In genomic region chr4:165208322-165208652, GRCh38 we compare ENCODE assay signal across 8 cellular contexts. TPM values are rescaled to one million over a fixed set of nuclear protein-coding genes. Genes with fewer than 3 reads are reported as not detected.
DNase-seq lines count a peak whose midpoint lies in the region; ATAC-seq, FAIRE-seq and TF ChIP-seq lines count a peak whose summit lies in the region.

No MANE protein-coding gene starts in this region.

- H3K79me2 ChIP-seq in Karpas-422 (ENCODE audit: low read length): peaks cover 66% of the 10 kb centered on the region

- H3K27ac ChIP-seq in Karpas-422 (ENCODE audit: low read length): peak overlapping the region; percentile 3; the same call in 1 of the 2 replicates
- H3K27ac ChIP-seq in naive thymus-derived CD4-positive, alpha-beta T cell (ENCODE audit: low read depth, low read length): peak overlapping the region; percentile 65

- H3K9me3 ChIP-seq in Karpas-422 (ENCODE audit: low read length): no peaks in the 10 kb centered on the region
- no peaks in the 10 kb centered on the region for H3K9me3 ChIP-seq in naive thymus-derived CD4-positive, alpha-beta T cell (ENCODE audit: control insufficient read depth in 2 of 3, low read length in 3 of 3)

- no peak for FAIRE-seq in RCC 7860 (lab: Jason Lieb, UNC)

- peaks cover 21% of the 10 kb centered on the region for H4K20me1 ChIP-seq in Karpas-422 (ENCODE audit: insufficient read depth, low read depth, low read length)

- H3K27me3 ChIP-seq in BJ (ENCODE audit: control insufficient read depth, insufficient read depth, low read length) (no peaks in the 10 kb centered on the region), Karpas-422 (ENCODE audit: low read length) (no peaks in the 10 kb centered on the region)
- no peaks in the 10 kb centered on the region for H3K27me3 ChIP-seq in naive thymus-derived CD4-positive, alpha-beta T cell (ENCODE audit: control insufficient read depth in 2 of 2, insufficient read depth in 2 of 2, low read length in 2 of 2)

- intact Hi-C loops in naive thymus-derived CD4-positive, alpha-beta T cell (cut with micrococcal nuclease): loop anchor here (1.0 to 5.0 kb wide), 3 partner anchors 48 to 134 kb away; no protein-coding TSS in a partner anchor

- H3K36me3 ChIP-seq in BJ (ENCODE audit: control insufficient read depth, insufficient read depth, low read length) (no peaks in the 10 kb centered on the region), Karpas-422 (ENCODE audit: insufficient read depth, low read length) (no peaks in the 10 kb centered on the region)
- H3K36me3 ChIP-seq in naive thymus-derived CD4-positive, alpha-beta T cell (ENCODE audit: control insufficient read depth in 2 of 3, insufficient read depth in 3 of 3, low read length in 3 of 3): no peaks in the 10 kb centered on the region

- POLR2A ChIA-PET in BJ (lab: Charles Lee): no interaction called here
- POLR2A ChIA-PET in naive thymus-derived CD4-positive, alpha-beta T cell (lab: Charles Lee): interaction anchor here (0.6 to 1.4 kb wide), 4 partner anchors 14 to 125 kb away, joined by 3 to 5 read pairs (median 4); partner anchors contain the start of gene MSMO1

- peaks cover 63% of the 10 kb centered on the region for H3K4me1 ChIP-seq in Karpas-422 (ENCODE audit: low read length)
- H3K4me1 ChIP-seq in naive thymus-derived CD4-positive, alpha-beta T cell (ENCODE audit: control insufficient read depth in 2 of 2, insufficient read depth in 2 of 2, low read length in 2 of 2): peaks cover 0 to 33% of the 10 kb centered on the region in 2 donors

- peak overlapping the region; percentile 86 to 98 (median 96) for H3K4me3 Mint-ChIP-seq in naive thymus-derived CD4-positive, alpha-beta T cell

- CTCF ChIA-PET in BJ (lab: Yijun Ruan, JAX): interaction anchor here (0.7 to 2.3 kb wide), 2 partner anchors 77 to 175 kb away, joined by 3 to 5 read pairs; no protein-coding TSS in a partner anchor
- CTCF ChIA-PET in naive thymus-derived CD4-positive, alpha-beta T cell (lab: Charles Lee): no interaction called here

- peak overlapping the region; percentile 66 for H3K4me3 ChIP-seq in BJ (ENCODE audit: low read depth, low read length)
- H3K4me3 ChIP-seq in Karpas-422 (ENCODE audit: low read length): peak overlapping the region; percentile 77
- peak overlapping the region; percentile 89 for H3K4me3 ChIP-seq in naive thymus-derived CD4-positive, alpha-beta T cell (ENCODE audit: low read length)

- no peak for ATAC-seq in naive thymus-derived CD4-positive, alpha-beta T cell

- peaks cover 0 to under 1% (median 0%) of the 10 kb centered on the region in 11 donors for H3K9me3 Mint-ChIP-seq in naive thymus-derived CD4-positive, alpha-beta T cell

- peak overlapping the region; percentile 89 for H3K4me2 ChIP-seq in Karpas-422 (ENCODE audit: low read depth, low read length, poor library complexity, severe bottlenecking)

- peaks cover 51 to 82% (median 80%) of the 10 kb centered on the region in 7 donors for H3K4me1 Mint-ChIP-seq in naive thymus-derived CD4-positive, alpha-beta T cell

- H3K27me3 Mint-ChIP-seq in naive thymus-derived CD4-positive, alpha-beta T cell: no peaks in the 10 kb centered on the region

- peaks cover 0 to 21% (median 0%) of the 10 kb centered on the region in 5 donors for H3K36me3 Mint-ChIP-seq in naive thymus-derived CD4-positive, alpha-beta T cell

- peak overlapping the region; percentile 89 to 95 (median 91) for H3K27ac Mint-ChIP-seq in naive thymus-derived CD4-positive, alpha-beta T cell

- no peaks in the 10 kb centered on the region for H3K9me2 ChIP-seq in Karpas-422 (replicated peaks; ENCODE audit: insufficient read depth, low read length)

- H2AFZ ChIP-seq in Karpas-422 (ENCODE audit: low read length): 0 out of 2 replicates have a peak overlapping the region, but pooled peaks have one; percentile 45

- peak overlapping the region; percentile 85 for H3K9ac ChIP-seq in Karpas-422 (ENCODE audit: low read length)

- DNase-seq in BJ (ENCODE audit: low read depth): no peak
- DNase-seq in Karpas-422: peak; percentile 77
- peak; percentile 21 for DNase-seq in cerebellum (ENCODE audit: low spot score)
- DNase-seq in naive thymus-derived CD4-positive, alpha-beta T cell: peak in 4 of 9 donors; percentile 16 to 44 (median 22)
- no peak for DNase-seq in RCC 7860 (ENCODE audit: low spot score)
- DNase-seq in DMS114 treated with DMSO at 0.1 percent for 48 hours (lab: John Stamatoyannopoulos, UW; ENCODE audit: unreplicated experiment): no peak
- no peak for DNase-seq in ureter (ENCODE audit: low spot score)
- no peak for DNase-seq in AG08395 (ENCODE audit: low spot score)

- no peak for TF ChIP-seq CTCF in BJ (IDR thresholded peaks at IDR 0.05; ENCODE audit: insufficient read depth, low read depth, low read length)

RNA-seq across cellular contexts. Expression of gene KLHL2, which starts 0.9 kb away (rescaled TPM):
- 6.8 and 11.7 TPM in 2 replicates for polyA plus RNA-seq in BJ (2011; rRNA removed)
- polyA minus RNA-seq in BJ (2011; rRNA and poly(A)+ RNA removed): 3.4 and 6.0 TPM in 2 replicates
- 27.3 and 31.5 TPM in 2 replicates for total RNA-seq in Karpas-422 (2014; rRNA removed; shearing (Covaris generic); ENCODE audit: low replicate concordance)
- total RNA-seq in cerebellum (24.4 TPM), ureter (23.7 TPM)
- total RNA-seq in naive thymus-derived CD4-positive, alpha-beta T cell: 10 to 100 TPM; 26.9 to 39.9 (median 27.9) TPM
- polyA plus RNA-seq in naive thymus-derived CD4-positive, alpha-beta T cell: 1 to 10 TPM; 4.8 to 7.4 TPM

Comparison
In these comparisons a context has a peak if more than half of its experiments do, and no peak if none do; other contexts are left out.
1. DNase-seq: peak in Karpas-422 (single experiment) and cerebellum (single experiment); none in BJ (single experiment), RCC 7860 (single experiment), DMS114 treated with DMSO at 0.1 percent for 48 hours (single experiment), ureter (single experiment) and AG08395 (single experiment).
2. Peak in every context shown above with its lines, with median percentiles within 50 percentile points of each other: H3K4me3 ChIP-seq.